ENCODE assay signal across 29 cellular contexts in genomic region chr10:6333973-6334372, GRCh38.
"Had no signal": no experiment of that assay in that cellular context is flagged by ENCODE, and none has a peak within 500 bp of the region (broad histone marks: within the 10 kb centered on the region; RNA-seq: fewer than 3 reads in every experiment).

No MANE protein-coding gene starts in this region.

- H2AFZ ChIP-seq: parathyroid adenoma had no signal

- H3K27me3 ChIP-seq: neutrophil, ovary, right lobe of liver, sigmoid colon, thyroid gland, tibial nerve, upper lobe of left lung, vagina had no signal

- H3K4me1 Mint-ChIP-seq: neural crest cell; stimulated activated naive CD8-positive, alpha-beta T cell treated with anti-CD3 and anti-CD28 coated beads, Interleukin-15, amount 100 ng/mL, for 72 hours had no signal

- DNase-seq: naive thymus-derived CD8-positive, alpha-beta T cell; nephron progenitor cell; nucleus accumbens; ovary; posterior cingulate gyrus; psoas muscle; right cardiac atrium; right lobe of liver; sigmoid colon; small intestine; stimulated activated CD4-positive, alpha-beta T cell treated with anti-CD3 and anti-CD28 coated beads, Interleukin-1b, Interleukin-23, amount 100 ng/mL, for 48 hours; stimulated activated CD4-positive, alpha-beta T cell treated with anti-CD3 and anti-CD28 coated beads, Interleukin-4, amount 100 ng/mL, for 1 hour; stimulated activated CD4-positive, alpha-beta T cell treated with anti-CD3 and anti-CD28 coated beads, Interleukin-4, amount 100 ng/mL, for 4 hours; stimulated activated CD8-positive, alpha-beta memory T cell treated with anti-CD3 and anti-CD28 coated beads, Interleukin-4, amount 100 ng/mL, for 48 hours; stimulated activated naive CD4-positive, alpha-beta T cell; stimulated activated naive CD8-positive, alpha-beta T cell treated with anti-CD3 and anti-CD28 coated beads, Interleukin-15, amount 100 ng/mL, for 72 hours; stimulated activated naive CD8-positive, alpha-beta T cell treated with anti-CD3 and anti-CD28 coated beads, Interleukin-15, Interleukin-2, amounts not matched to agents 100 U/mL and 50 U/mL, for 24 hours; thyroid gland; upper lobe of left lung had no signal

- ATAC-seq: naive thymus-derived CD8-positive, alpha-beta T cell; natural killer cell treated with Interleukin-12 subunit alpha and Interleukin-12 subunit beta and Interleukin-15 and Interleukin-18, amount 100 ng/mL, for 72 hours; psoas muscle; right cardiac atrium; right lobe of liver; stimulated activated memory B cell treated with anti-CD40 and anti-IgM and Interleukin-4, amounts not matched to agents 10 μg/mL and 1 μg/mL and 100 μg/mL, for 72 hours; stimulated activated naive CD8-positive, alpha-beta T cell treated with anti-CD3 and anti-CD28 coated beads, Interleukin-15, amount 100 ng/mL, for 72 hours; stimulated activated naive CD8-positive, alpha-beta T cell treated with anti-CD3 and anti-CD28 coated beads, Interleukin-15, Interleukin-2, amounts not matched to agents 100 U/mL and 50 U/mL, for 24 hours had no signal

- H3K9ac ChIP-seq: parathyroid adenoma had no signal

- H3K36me3 ChIP-seq: ovary, right lobe of liver, sigmoid colon, thyroid gland, upper lobe of left lung, vagina had no signal

- H3K9me3 ChIP-seq: neutrophil, ovary, psoas muscle, right lobe of liver, sigmoid colon, thoracic aorta, thyroid gland, tibial nerve, upper lobe of left lung, vagina had no signal

- H3K4me3 ChIP-seq: ovary, psoas muscle, right lobe of liver, sigmoid colon, thoracic aorta, thyroid gland, tibial nerve, upper lobe of left lung, vagina had no signal

- H3K27ac ChIP-seq: ovary, parathyroid adenoma, psoas muscle, right lobe of liver, sigmoid colon, thoracic aorta, thyroid gland, tibial nerve, upper lobe of left lung, vagina had no signal

- H3K27ac Mint-ChIP-seq: naive thymus-derived CD8-positive, alpha-beta T cell; nephron progenitor cell; progenitor cell of endocrine pancreas; stimulated activated memory B cell treated with anti-CD40 and anti-IgM and Interleukin-4, amounts not matched to agents 10 μg/mL and 1 μg/mL and 100 μg/mL, for 72 hours; stimulated activated naive CD8-positive, alpha-beta T cell treated with anti-CD3 and anti-CD28 coated beads, Interleukin-15, amount 100 ng/mL, for 72 hours had no signal

- H3K4me1 ChIP-seq: parathyroid adenoma, right lobe of liver, sigmoid colon, thyroid gland, tibial nerve, upper lobe of left lung, vagina had no signal

- H3K4me3 Mint-ChIP-seq: naive thymus-derived CD8-positive, alpha-beta T cell; natural killer cell treated with Interleukin-12 subunit alpha and Interleukin-12 subunit beta and Interleukin-15 and Interleukin-18, amount 100 ng/mL, for 72 hours; nephron progenitor cell; neural crest cell; stimulated activated memory B cell treated with anti-CD40 and anti-IgM and Interleukin-4, amounts not matched to agents 10 μg/mL and 1 μg/mL and 100 μg/mL, for 72 hours; stimulated activated naive CD8-positive, alpha-beta T cell treated with anti-CD3 and anti-CD28 coated beads, Interleukin-15, amount 100 ng/mL, for 72 hours had no signal

- H3K27me3 Mint-ChIP-seq: naive thymus-derived CD8-positive, alpha-beta T cell; natural killer cell treated with Interleukin-12 subunit alpha and Interleukin-12 subunit beta and Interleukin-15 and Interleukin-18, amount 100 ng/mL, for 72 hours; progenitor cell of endocrine pancreas; stimulated activated memory B cell treated with anti-CD40 and anti-IgM and Interleukin-4, amounts not matched to agents 10 μg/mL and 1 μg/mL and 100 μg/mL, for 72 hours; stimulated activated naive CD8-positive, alpha-beta T cell treated with anti-CD3 and anti-CD28 coated beads, Interleukin-15, amount 100 ng/mL, for 72 hours had no signal

- H3K79me2 ChIP-seq: parathyroid adenoma had no signal

- FAIRE-seq: small intestine, urothelium cell line had no signal
